ENCODE assay signal across 20 cellular contexts in genomic region chr11:134862168-134862567, GRCh38.
"Had no signal": no experiment of that assay in that cellular context is flagged by ENCODE, and none has a peak within 500 bp of the region (broad histone marks: within the 10 kb centered on the region; RNA-seq: fewer than 3 reads in every experiment).

No MANE protein-coding gene starts in this region.

- H3K27ac Mint-ChIP-seq: naive B cell; nephron; stimulated activated memory B cell treated with anti-CD40 and anti-IgM and Interleukin-4, amounts not matched to agents 10 μg/mL and 1 μg/mL and 100 μg/mL, for 72 hours; stimulated activated naive CD8-positive, alpha-beta T cell treated with anti-CD3 and anti-CD28 coated beads, Interleukin-15, amount 100 ng/mL, for 72 hours had no signal

- H3K9me3 ChIP-seq: gastroesophageal sphincter, psoas muscle, right lobe of liver, spleen, thoracic aorta, transverse colon had no signal

- H3K4me1 ChIP-seq: gastroesophageal sphincter, psoas muscle, right lobe of liver, spleen, transverse colon had no signal

- H3K27me3 ChIP-seq: right lobe of liver had no signal

- DNase-seq: effector memory CD4-positive, alpha-beta T cell; glutamatergic neuron; left ventricle myocardium superior; mesenchymal stem cell; midbrain; naive B cell; psoas muscle; right lobe of liver; spleen; stimulated activated CD4-positive, alpha-beta T cell treated with anti-CD3 and anti-CD28 coated beads, Interleukin-15, amount 100 ng/mL, for 24 hours; stimulated activated CD4-positive, alpha-beta T cell treated with anti-CD3 and anti-CD28 coated beads, Interleukin-1b, Interleukin-23, amount 100 ng/mL, for 48 hours; stimulated activated CD4-positive, alpha-beta T cell treated with anti-CD3 and anti-CD28 coated beads, Interleukin-4, amount 100 ng/mL, for 24 hours; stimulated activated naive CD8-positive, alpha-beta T cell treated with anti-CD3 and anti-CD28 coated beads, Interleukin-15, amount 100 ng/mL, for 72 hours; transverse colon had no signal

- H3K9me3 Mint-ChIP-seq: naive B cell; nephron; stimulated activated memory B cell treated with anti-CD40 and anti-IgM and Interleukin-4, amounts not matched to agents 10 μg/mL and 1 μg/mL and 100 μg/mL, for 72 hours; stimulated activated naive CD8-positive, alpha-beta T cell treated with anti-CD3 and anti-CD28 coated beads, Interleukin-15, amount 100 ng/mL, for 72 hours had no signal

- H3K27ac ChIP-seq: gastroesophageal sphincter, psoas muscle, right lobe of liver, spleen, thoracic aorta, transverse colon had no signal

- H3K4me3 ChIP-seq: gastroesophageal sphincter, lung, psoas muscle, right lobe of liver, spleen, thoracic aorta, transverse colon had no signal

- ATAC-seq: esophagus mucosa; gastroesophageal sphincter; left ventricle myocardium superior; psoas muscle; right lobe of liver; stimulated activated memory B cell treated with anti-CD40 and anti-IgM and Interleukin-4, amounts not matched to agents 10 μg/mL and 1 μg/mL and 100 μg/mL, for 72 hours; stimulated activated naive CD8-positive, alpha-beta T cell treated with anti-CD3 and anti-CD28 coated beads, Interleukin-15, amount 100 ng/mL, for 72 hours had no signal

- H3K36me3 Mint-ChIP-seq: naive B cell; stimulated activated memory B cell treated with anti-CD40 and anti-IgM and Interleukin-4, amounts not matched to agents 10 μg/mL and 1 μg/mL and 100 μg/mL, for 72 hours had no signal

- H3K4me3 Mint-ChIP-seq: naive B cell; nephron; stimulated activated memory B cell treated with anti-CD40 and anti-IgM and Interleukin-4, amounts not matched to agents 10 μg/mL and 1 μg/mL and 100 μg/mL, for 72 hours; stimulated activated naive CD8-positive, alpha-beta T cell treated with anti-CD3 and anti-CD28 coated beads, Interleukin-15, amount 100 ng/mL, for 72 hours had no signal

- H3K36me3 ChIP-seq: gastroesophageal sphincter, right lobe of liver, spleen, thoracic aorta, transverse colon had no signal

- H3K4me1 Mint-ChIP-seq: naive B cell; stimulated activated memory B cell treated with anti-CD40 and anti-IgM and Interleukin-4, amounts not matched to agents 10 μg/mL and 1 μg/mL and 100 μg/mL, for 72 hours; stimulated activated naive CD8-positive, alpha-beta T cell treated with anti-CD3 and anti-CD28 coated beads, Interleukin-15, amount 100 ng/mL, for 72 hours had no signal
